Comparison of ENCODE assay signal across 8 cellular contexts in genomic region chr2:226772389-226773179, GRCh38. TPM values are rescaled to one million over a fixed set of nuclear protein-coding genes. Genes with fewer than 3 reads are reported as not detected.
DNase-seq lines count a peak whose midpoint lies in the region; FAIRE-seq and TF ChIP-seq lines count a peak whose summit lies in the region.

No MANE protein-coding gene starts in this region.

- intact Hi-C loops in MCF 10A (cut with micrococcal nuclease): no loop called here

- H3K27ac Mint-ChIP-seq in MCF 10A (ENCODE audit: low read depth, unreplicated experiment): peak overlapping the region; percentile 77
- H3K27ac Mint-ChIP-seq in neural crest cell (ENCODE audit: unreplicated experiment): peak overlapping the region; percentile 77

- H3K4me1 Mint-ChIP-seq in MCF 10A (ENCODE audit: insufficient read depth, unreplicated experiment) (peaks cover 14% of the 10 kb centered on the region), neural crest cell (peaks cover 30% of the 10 kb centered on the region)

- TF ChIP-seq CTCF in MCF 10A (IDR thresholded peaks at IDR 0.05; ENCODE audit: unreplicated experiment): no peak
- no peak for TF ChIP-seq CTCF in neural crest cell (conservative IDR thresholded peaks at IDR 0.05)

- peak; percentile 59 for DNase-seq in GM18507 (ENCODE audit: extremely low spot score, insufficient read length, low read depth)
- peak; percentile 17 for DNase-seq in HCEC 1CT
- DNase-seq in M059J (ENCODE audit: low read depth): peak; percentile 29
- DNase-seq in MCF 10A (ENCODE audit: unreplicated experiment): no peak
- no peak for DNase-seq in neural crest cell (ENCODE audit: low read depth, low spot score)
- DNase-seq in 8988T: no peak
- DNase-seq in NCI-H2107 (lab: John Stamatoyannopoulos, UW): no peak
- DNase-seq in activated CD4-positive, alpha-beta T cell treated with anti-CD3 and anti-CD28 coated beads for 1 hour: no peak

- H3K36me3 Mint-ChIP-seq in MCF 10A (ENCODE audit: insufficient read depth, unreplicated experiment) (peaks cover 6% of the 10 kb centered on the region), neural crest cell (ENCODE audit: low read depth) (peaks cover 32% of the 10 kb centered on the region)

- H3K27me3 Mint-ChIP-seq in MCF 10A (ENCODE audit: insufficient read depth, unreplicated experiment) (no peaks in the 10 kb centered on the region), neural crest cell (ENCODE audit: low read depth) (no peaks in the 10 kb centered on the region)

- H3K4me3 Mint-ChIP-seq in MCF 10A (ENCODE audit: unreplicated experiment) (no peak overlapping the region), neural crest cell (no peak overlapping the region)

- POLR2A ChIA-PET in MCF 10A (lab: Yijun Ruan, JAX): interaction anchor here (0.5 to 2.9 kb wide), 7 partner anchors 11 to 99 kb away, joined by 3 to 9 read pairs (median 5); no protein-coding TSS in a partner anchor

- FAIRE-seq in GM18507 (lab: Jason Lieb, UNC): peak; percentile 96

- peaks cover 14% of the 10 kb centered on the region for H3K9me3 Mint-ChIP-seq in MCF 10A (ENCODE audit: unreplicated experiment)
- H3K9me3 Mint-ChIP-seq in neural crest cell: peaks cover 11% of the 10 kb centered on the region

- CTCF ChIA-PET in MCF 10A (lab: Yijun Ruan, JAX): interaction anchor here (0.7 to 1.0 kb wide), 2 partner anchors 8 to 1882 kb away, joined by 3 to 5 read pairs; no protein-coding TSS in a partner anchor

- no TSS peak for BruUV-seq in MCF 10A (replicated peaks; lab: Mats Ljungman, UMichigan)

RNA-seq across cellular contexts. Expression of gene IRS1, which starts 27.0 kb away (rescaled TPM):
- 12.6 and 13.3 TPM in 2 replicates for total RNA-seq in M059J (2014; rRNA removed; shearing (Covaris generic))
- 6.1 and 10.5 TPM in 2 replicates for total RNA-seq in MCF 10A (2022)
- 14.8 and 15.1 TPM in 2 replicates for total RNA-seq in neural crest cell

Comparison
In these comparisons a context has a peak if more than half of its experiments do, and no peak if none do; other contexts are left out.
1. DNase-seq: peak in GM18507 (single experiment), HCEC 1CT (single experiment) and M059J (single experiment); none in MCF 10A (single experiment), neural crest cell (single experiment), 8988T (single experiment), NCI-H2107 (single experiment) and activated CD4-positive, alpha-beta T cell treated with anti-CD3 and anti-CD28 coated beads for 1 hour (single experiment).